Comparison of ENCODE assay signal across 8 cellular contexts in genomic region chr18:50429207-50429948, GRCh38. TPM values are rescaled to one million over a fixed set of nuclear protein-coding genes. Genes with fewer than 3 reads are reported as not detected.
DNase-seq lines count a peak whose midpoint lies in the region; ATAC-seq and TF ChIP-seq lines count a peak whose summit lies in the region.

No MANE protein-coding gene starts in this region.

- H3K9ac ChIP-seq in neural cell (ENCODE audit: low read length): no peak overlapping the region

- no peak for TF ChIP-seq EP300 in neural cell (conservative IDR thresholded peaks at IDR 0.05; ENCODE audit: poor library complexity, severe bottlenecking)

- H3K4me3 Mint-ChIP-seq in T-helper 17 cell: no peak overlapping the region

- peaks cover 2% of the 10 kb centered on the region for H3K36me3 Mint-ChIP-seq in T-helper 17 cell (ENCODE audit: low read depth)

- no peak overlapping the region for H3K4me2 ChIP-seq in neural cell (ENCODE audit: low read length)

- no peaks in the 10 kb centered on the region for H3K9me2 ChIP-seq in neural cell (ENCODE audit: insufficient read depth, low read length)

- H4K20me1 ChIP-seq in neural cell (ENCODE audit: insufficient read depth): no peaks in the 10 kb centered on the region

- H3K4me3 ChIP-seq in AG09309 (ENCODE audit: control insufficient read depth, low read depth, low read length) (no peak overlapping the region), coronary artery (no peak overlapping the region), neural cell (ENCODE audit: low read length) (no peak overlapping the region)

- peak; percentile 34 for TF ChIP-seq CTCF in AG09309 (IDR thresholded peaks at IDR 0.05; ENCODE audit: control insufficient read depth, insufficient read depth, low read depth, low read length, missing control alignments)
- TF ChIP-seq CTCF in GM12873 (IDR thresholded peaks at IDR 0.05; ENCODE audit: insufficient read depth, low read depth, low read length, missing control alignments): peak; percentile 31
- TF ChIP-seq CTCF in coronary artery (IDR thresholded peaks at IDR 0.05): peak; percentile 28
- TF ChIP-seq CTCF in neural cell (IDR thresholded peaks at IDR 0.05; ENCODE audit: poor library complexity, severe bottlenecking): peak; percentile 61

- H3K27me3 Mint-ChIP-seq in T-helper 17 cell: peaks cover 29% of the 10 kb centered on the region

- H3K79me2 ChIP-seq in neural cell (replicated peaks; ENCODE audit: insufficient read depth, low read length): no peaks in the 10 kb centered on the region

- DNase-seq in AG09309 (ENCODE audit: low read depth) (no peak), NCI-H345 treated with DMSO at 0.1 percent for 48 hours (lab: John Stamatoyannopoulos, UW; ENCODE audit: unreplicated experiment) (peak; percentile 35), coronary artery (ENCODE audit: low spot score) (no peak), T-helper 17 cell (no peak)
- DNase-seq in stimulated activated CD4-positive, alpha-beta T cell treated with anti-CD3 and anti-CD28 coated beads, Interleukin-15, amount 100 ng/mL, for 24 hours: no peak

- peak; percentile 56 for TF ChIP-seq RAD21 in neural cell (conservative IDR thresholded peaks at IDR 0.05)

- H3K36me3 ChIP-seq in neural cell (ENCODE audit: insufficient read depth, low read length): no peaks in the 10 kb centered on the region

- H3F3A ChIP-seq in neural cell (ENCODE audit: insufficient read depth, low read length, poor library complexity, severe bottlenecking): no peaks in the 10 kb centered on the region

- H3K9me3 ChIP-seq in neural cell (ENCODE audit: low read length) (peaks cover 3% of the 10 kb centered on the region), T-helper 17 cell (ENCODE audit: control insufficient read depth, low read length, poor library complexity, severe bottlenecking) (no peaks in the 10 kb centered on the region)

- ATAC-seq in HG02852 (IDR thresholded peaks at IDR 0.05; ENCODE audit: unreplicated experiment) (no peak), T-helper 17 cell (no peak)

- H3K27me3 ChIP-seq in neural cell (ENCODE audit: insufficient read depth, low read depth, low read length): no peaks in the 10 kb centered on the region

- H3K27ac ChIP-seq in coronary artery: no peak overlapping the region
- H3K27ac ChIP-seq in neural cell (ENCODE audit: low read length): no peak overlapping the region

- H3K4me1 Mint-ChIP-seq in T-helper 17 cell: no peaks in the 10 kb centered on the region

- no peak overlapping the region for H2AFZ ChIP-seq in neural cell (ENCODE audit: low read depth, low read length)

- no peak overlapping the region for H3K27ac Mint-ChIP-seq in T-helper 17 cell

TF ChIP-seq in neural cell, 6 proteins besides CTCF, POLR2A, EP300 and RAD21:
- TF ChIP-seq SMC3 (conservative IDR thresholded peaks at IDR 0.05; ENCODE audit: poor library complexity): peak; percentile 64
- no peak for TF ChIP-seq TAF1 (IDR thresholded peaks at IDR 0.05; ENCODE audit: low read depth)

RNA-seq across cellular contexts. Expression of gene SKA1, which starts 54.5 kb away (rescaled TPM):
- polyA plus RNA-seq in neural cell: 0.94 and 0.97 TPM in 2 replicates
- 0.24 and 0.58 TPM in 2 replicates for polyA minus RNA-seq in neural cell
- total RNA-seq in T-helper 17 cell: under 1 TPM; 0.27 to 0.39 TPM
